ENCODE assay signal across 25 cellular contexts in the genomic region with DNA sequence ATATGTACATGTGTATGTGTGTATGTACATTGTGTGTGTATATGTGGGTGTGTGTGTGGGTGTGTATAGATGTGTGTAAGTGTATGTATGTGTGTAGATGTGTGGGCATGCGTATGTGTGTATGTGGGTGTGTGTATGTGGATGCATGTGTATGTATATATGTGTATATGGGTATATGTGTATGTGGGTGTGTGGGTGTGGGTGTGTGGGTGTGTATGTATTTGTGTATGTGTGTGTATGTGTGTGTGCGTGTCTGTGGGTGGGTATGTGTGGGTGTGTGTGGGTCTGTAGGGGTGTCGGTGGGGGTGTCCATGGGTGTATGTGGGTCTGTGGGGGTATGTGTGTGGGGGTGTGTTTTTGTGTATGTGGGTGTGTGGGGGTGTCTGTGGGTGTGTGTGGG.
DNase-seq lines count a peak whose midpoint lies in the region; ATAC-seq, FAIRE-seq and TF ChIP-seq lines count a peak whose summit lies in the region.
"Had no signal": no experiment of that assay in that cellular context is flagged by ENCODE, and none has a peak within 500 bp of the region (broad histone marks: within the 10 kb centered on the region; RNA-seq: fewer than 3 reads in every experiment).

No MANE protein-coding gene starts in this region.

- no peaks in the 10 kb centered on the region for H3K79me1 ChIP-seq in H1 (ENCODE audit: low read depth, low read length)

- no peak for FAIRE-seq in H1 (lab: Jason Lieb, UNC)
- FAIRE-seq: A549, GM12892, RCC 7860 had no signal

- no peak overlapping the region for H2BK5ac ChIP-seq in H1 (ENCODE audit: low read depth, low read length)

- H3K27me3 ChIP-seq in H1 (replicated peaks in 1 of 4; ENCODE audit: control insufficient read depth in 3 of 4, extremely low read depth in 1 of 4, insufficient read depth in 3 of 4, low read length in 3 of 4) (no peaks in the 10 kb centered on the region; a peak in 1 of 7 replicates), esophagus squamous epithelium (no peaks in the 10 kb centered on the region)

- no peak overlapping the region for H3K4me2 ChIP-seq in H1 (ENCODE audit: insufficient read depth in 1 of 2, low read depth in 2 of 2, low read length in 2 of 2)
- H3K4me2 ChIP-seq: A549, SK-N-SH had no signal

- DNase-seq in Right ventricle myocardium superior (peak; percentile 0), left cardiac atrium (no peak), H1 (ENCODE audit: low read depth in 1 of 2, low spot score in 2 of 2) (no peak), sciatic nerve (ENCODE audit: low spot score) (peak; percentile 12), esophagus squamous epithelium (lab: John Stamatoyannopoulos, UW) (no peak), NCI-H2227 (lab: John Stamatoyannopoulos, UW; ENCODE audit: unreplicated experiment) (no peak), DMS79 (lab: John Stamatoyannopoulos, UW) (no peak)
- DNase-seq: C1 segment of cervical spinal cord; Caco-2; CD8-positive, alpha-beta T cell; EL; GDM1; Karpas-422; NCI-H1092; NCI-H1417 treated with DMSO at 0.1 percent for 48 hours; NCI-H187; NCI-H2081 treated with DMSO at 0.1 percent for 48 hours; NCI-H2171; NCI-H345; NCI-H510A treated with DMSO at 0.1 percent for 48 hours; SK-N-SH had no signal

- peaks cover 0 to 16% of the 10 kb centered on the region in 2 experiments; a peak in 1 of 4 replicates for H3K9me3 ChIP-seq in H1 (ENCODE audit: insufficient read depth in 2 of 2, low read depth in 1 of 2, low read length in 1 of 2)
- no peaks in the 10 kb centered on the region for H3K9me3 ChIP-seq in esophagus squamous epithelium
- H3K9me3 ChIP-seq: A549, Caco-2, SK-N-SH had no signal

- no peak overlapping the region for H2BK120ac ChIP-seq in H1 (replicated peaks; ENCODE audit: low read depth, low read length)

- TF ChIP-seq POLR2A in H1 (IDR thresholded peaks at IDR 0.05; ENCODE audit: control extremely low read depth in 1 of 2, low read depth in 2 of 2, low read length in 2 of 2) (no peak), esophagus squamous epithelium (IDR thresholded peaks at IDR 0.05) (no peak)

- no peak overlapping the region for H4K8ac ChIP-seq in H1 (ENCODE audit: extremely low read depth, insufficient read depth, low read length)

- H2BK20ac ChIP-seq in H1 (ENCODE audit: low read length), result no peak overlapping the region

- TF ChIP-seq EP300 in H1 (IDR thresholded peaks at IDR 0.05; ENCODE audit: borderline replicate concordance in 1 of 2, low read depth in 2 of 2, low read length in 2 of 2), result no peak

- POLR2A ChIA-PET in H1 (lab: Charles Lee; ENCODE audit: partially characterized antibody), result no interaction called here

- H3K56ac ChIP-seq in H1 (replicated peaks; ENCODE audit: insufficient read length, low read depth, low read length), result peak overlapping the region; percentile 73

- no peak overlapping the region for H3K14ac ChIP-seq in H1 (ENCODE audit: insufficient read length)

- H3K4me3 ChIP-seq in H1 (ENCODE audit: extremely low read depth in 1 of 4, insufficient read depth in 2 of 4, low read depth in 3 of 4, low read length in 4 of 4) (no peak overlapping the region), esophagus squamous epithelium (no peak overlapping the region)
- H3K4me3 ChIP-seq: A549 had no signal

- no peaks in the 10 kb centered on the region for H3K79me2 ChIP-seq in H1 (ENCODE audit: control insufficient read depth in 1 of 2, insufficient read depth in 2 of 2, low read length in 2 of 2)

- H4K91ac ChIP-seq in H1 (replicated peaks; ENCODE audit: insufficient read length, low read length), result no peak overlapping the region

- H4K5ac ChIP-seq in H1 (ENCODE audit: insufficient read length, low read depth, low read length), result no peak overlapping the region

- H3K9ac ChIP-seq in H1 (replicated peaks in 1 of 4; ENCODE audit: extremely low read depth in 1 of 4, low read depth in 3 of 4, low read length in 3 of 4), result no peak overlapping the region
- H3K9ac ChIP-seq: SK-N-SH had no signal

- CTCF ChIA-PET in H1 (lab: Charles Lee; ENCODE audit: partially characterized antibody), result no interaction called here

- H3K27ac ChIP-seq in H1 (ENCODE audit: low read depth, low read length) (no peak overlapping the region), esophagus squamous epithelium (no peak overlapping the region)
- H3K27ac ChIP-seq: A549 had no signal

- no peak overlapping the region for H2BK15ac ChIP-seq in H1 (ENCODE audit: low read length)

- H4K20me1 ChIP-seq in H1 (replicated peaks in 1 of 2; ENCODE audit: control insufficient read depth in 1 of 2, insufficient read depth in 2 of 2, low read length in 2 of 2), result no peaks in the 10 kb centered on the region

- no peak overlapping the region for H3K18ac ChIP-seq in H1 (ENCODE audit: extremely low read depth, low read length)

- H3K36me3 ChIP-seq in H1 (ENCODE audit: control insufficient read depth in 2 of 4, insufficient read depth in 4 of 4, low read length in 3 of 4) (no peaks in the 10 kb centered on the region), esophagus squamous epithelium (no peaks in the 10 kb centered on the region)

- TF ChIP-seq RAD21 in H1 (IDR thresholded peaks at IDR 0.05 in 1 of 2, conservative IDR thresholded peaks at IDR 0.05 in 1 of 2; ENCODE audit: low read depth in 2 of 2, low read length in 2 of 2), result no peak

- no peak overlapping the region for H2BK12ac ChIP-seq in H1 (ENCODE audit: low read depth, low read length)

- intact Hi-C loops in Right ventricle myocardium superior (cut with DNase I) (no loop called here), left cardiac atrium (cut with DNase I) (no loop called here), sciatic nerve (cut with DNase I) (no loop called here), esophagus squamous epithelium (cut with DNase I) (no loop called here)

- TF ChIP-seq CTCF in H1 (IDR thresholded peaks at IDR 0.05; ENCODE audit: control extremely low read depth in 1 of 3, insufficient read depth in 1 of 3, low read depth in 1 of 3, low read length in 3 of 3), result no peak
- TF ChIP-seq CTCF in esophagus squamous epithelium (IDR thresholded peaks at IDR 0.05), result no peak

- no peak overlapping the region for H3K23ac ChIP-seq in H1 (ENCODE audit: insufficient read length)

- H2AK5ac ChIP-seq in H1 (ENCODE audit: low read depth, low read length), result no peak overlapping the region

- H3K4me1 ChIP-seq in H1 (replicated peaks in 1 of 4; ENCODE audit: control insufficient read depth in 3 of 4, insufficient read depth in 4 of 4, low read length in 3 of 4), result no peaks in the 10 kb centered on the region
- H3K4me1 ChIP-seq in esophagus squamous epithelium, result no peaks in the 10 kb centered on the region
- H3K4me1 ChIP-seq: A549, Caco-2 had no signal

- peaks cover 10% of the 10 kb centered on the region; the same call in 1 of the 2 replicates for H3K23me2 ChIP-seq in H1 (ENCODE audit: low read depth, low read length)

- H3K4ac ChIP-seq in H1 (replicated peaks; ENCODE audit: insufficient read length, low read depth, low read length), result no peak overlapping the region

- ATAC-seq in Right ventricle myocardium superior (ENCODE audit: poor library complexity), result no peak
- ATAC-seq in left cardiac atrium, result no peak
- no peak for ATAC-seq in sciatic nerve
- ATAC-seq: A549; CD8-positive, alpha-beta T cell; HCT116 had no signal

- WGBS in H1 (ENCODE audit: extremely low coverage in 1 of 2, insufficient coverage in 1 of 2, insufficient read length in 1 of 2, insufficient replicate concordance in 2 of 2, low coverage in 1 of 2, low lambda C conversion rate in 2 of 2, missing lambda C conversion rate in 1 of 2), 2 experiments, result 96% methylated on average over 3 of the region's 3 CpGs; no CpG with 5 or more reads in 1 of the 2 experiments
- 88 to 91% methylated on average over 3 of the region's 3 CpGs for WGBS in esophagus squamous epithelium, 2 donors

- H2AFZ ChIP-seq in H1 (ENCODE audit: low read length), result no peak overlapping the region

TF ChIP-seq in H1, 55 proteins besides CTCF, POLR2A, EP300 and RAD21:
- TF ChIP-seq BRCA1 (IDR thresholded peaks at IDR 0.05; ENCODE audit: low read depth, low read length) (no peak), YY1 (IDR thresholded peaks at IDR 0.05; ENCODE audit: low read depth, low read length) (no peak), TBP (IDR thresholded peaks at IDR 0.05; ENCODE audit: low read depth, low read length) (no peak), BACH1 (IDR thresholded peaks at IDR 0.05; ENCODE audit: low read length) (no peak), HDAC2 (IDR thresholded peaks at IDR 0.05; ENCODE audit: borderline replicate concordance in 1 of 2, low read depth in 2 of 2, low read length in 2 of 2) (no peak), SP2 (IDR thresholded peaks at IDR 0.05; ENCODE audit: low read length) (no peak), CBX8 (IDR thresholded peaks at IDR 0.05; ENCODE audit: borderline replicate concordance, low read depth, low read length) (no peak), CHD1 (IDR thresholded peaks at IDR 0.05; ENCODE audit: low read depth, low read length) (no peak), POU5F1 (IDR thresholded peaks at IDR 0.05; ENCODE audit: low read depth, low read length) (no peak), BCL11A (IDR thresholded peaks at IDR 0.05; ENCODE audit: low read depth in 2 of 2, low read length in 2 of 2) (no peak)
- TF ChIP-seq, protein P1, sequence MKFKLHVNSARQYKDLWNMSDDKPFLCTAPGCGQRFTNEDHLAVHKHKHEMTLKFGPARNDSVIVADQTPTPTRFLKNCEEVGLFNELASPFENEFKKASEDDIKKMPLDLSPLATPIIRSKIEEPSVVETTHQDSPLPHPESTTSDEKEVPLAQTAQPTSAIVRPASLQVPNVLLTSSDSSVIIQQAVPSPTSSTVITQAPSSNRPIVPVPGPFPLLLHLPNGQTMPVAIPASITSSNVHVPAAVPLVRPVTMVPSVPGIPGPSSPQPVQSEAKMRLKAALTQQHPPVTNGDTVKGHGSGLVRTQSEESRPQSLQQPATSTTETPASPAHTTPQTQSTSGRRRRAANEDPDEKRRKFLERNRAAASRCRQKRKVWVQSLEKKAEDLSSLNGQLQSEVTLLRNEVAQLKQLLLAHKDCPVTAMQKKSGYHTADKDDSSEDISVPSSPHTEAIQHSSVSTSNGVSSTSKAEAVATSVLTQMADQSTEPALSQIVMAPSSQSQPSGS (IDR thresholded peaks at IDR 0.05; ENCODE audit: low read length), result no peak
- TF ChIP-seq, protein P2, sequence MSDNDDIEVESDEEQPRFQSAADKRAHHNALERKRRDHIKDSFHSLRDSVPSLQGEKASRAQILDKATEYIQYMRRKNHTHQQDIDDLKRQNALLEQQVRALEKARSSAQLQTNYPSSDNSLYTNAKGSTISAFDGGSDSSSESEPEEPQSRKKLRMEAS (IDR thresholded peaks at IDR 0.05), result no peak

Comparison
In these comparisons a context has a peak if more than half of its experiments do, and no peak if none do; other contexts are left out.
1. DNase-seq: peak in Right ventricle myocardium superior (single experiment) and sciatic nerve (single experiment); none in left cardiac atrium (single experiment), H1 (0 of 2), esophagus squamous epithelium (single experiment), NCI-H2227 (single experiment) and DMS79 (single experiment).